In genomic region chr12:54631988-54632728, GRCh38 we compare ENCODE assay signal across 1 cellular context.
TF ChIP-seq lines count a peak whose summit lies in the region.

No MANE protein-coding gene starts in this region.

TF ChIP-seq in HepG2, 621 proteins besides CTCF, POLR2A, EP300 and RAD21:
- TF ChIP-seq, protein P1, sequence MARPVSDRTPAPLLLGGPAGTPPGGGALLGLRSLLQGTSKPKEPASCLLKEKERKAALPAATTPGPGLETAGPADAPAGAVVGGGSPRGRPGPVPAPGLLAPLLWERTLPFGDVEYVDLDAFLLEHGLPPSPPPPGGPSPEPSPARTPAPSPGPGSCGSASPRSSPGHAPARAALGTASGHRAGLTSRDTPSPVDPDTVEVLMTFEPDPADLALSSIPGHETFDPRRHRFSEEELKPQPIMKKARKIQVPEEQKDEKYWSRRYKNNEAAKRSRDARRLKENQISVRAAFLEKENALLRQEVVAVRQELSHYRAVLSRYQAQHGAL (CRISPR knock-in tag; IDR thresholded peaks at IDR 0.05; ENCODE audit: not compliant biosample characterization) = no peak
- no peak for TF ChIP-seq HOXA3 (CRISPR knock-in tag; IDR thresholded peaks at IDR 0.05)
- no peak for TF ChIP-seq IKZF5 (CRISPR knock-in tag; IDR thresholded peaks at IDR 0.05)
- TF ChIP-seq ZKSCAN5 (CRISPR knock-in tag; IDR thresholded peaks at IDR 0.05) = no peak
- no peak for TF ChIP-seq ZNF101 (CRISPR knock-in tag; IDR thresholded peaks at IDR 0.05; ENCODE audit: borderline replicate concordance, low read depth)
- TF ChIP-seq ZNF337 (CRISPR knock-in tag; IDR thresholded peaks at IDR 0.05; ENCODE audit: borderline replicate concordance, low read depth) = no peak
- no peak for TF ChIP-seq MEIS1 (CRISPR knock-in tag; IDR thresholded peaks at IDR 0.05; ENCODE audit: borderline replicate concordance)
- TF ChIP-seq TBX3 (IDR thresholded peaks at IDR 0.05; ENCODE audit: borderline replicate concordance) = no peak
- TF ChIP-seq ZNF567 (CRISPR knock-in tag; IDR thresholded peaks at IDR 0.05; ENCODE audit: borderline replicate concordance) = no peak
- TF ChIP-seq RARA (CRISPR knock-in tag; IDR thresholded peaks at IDR 0.05) = no peak
- TF ChIP-seq NFE2L2 (IDR thresholded peaks at IDR 0.05; ENCODE audit: low read length) = no peak
- TF ChIP-seq, protein P2, sequence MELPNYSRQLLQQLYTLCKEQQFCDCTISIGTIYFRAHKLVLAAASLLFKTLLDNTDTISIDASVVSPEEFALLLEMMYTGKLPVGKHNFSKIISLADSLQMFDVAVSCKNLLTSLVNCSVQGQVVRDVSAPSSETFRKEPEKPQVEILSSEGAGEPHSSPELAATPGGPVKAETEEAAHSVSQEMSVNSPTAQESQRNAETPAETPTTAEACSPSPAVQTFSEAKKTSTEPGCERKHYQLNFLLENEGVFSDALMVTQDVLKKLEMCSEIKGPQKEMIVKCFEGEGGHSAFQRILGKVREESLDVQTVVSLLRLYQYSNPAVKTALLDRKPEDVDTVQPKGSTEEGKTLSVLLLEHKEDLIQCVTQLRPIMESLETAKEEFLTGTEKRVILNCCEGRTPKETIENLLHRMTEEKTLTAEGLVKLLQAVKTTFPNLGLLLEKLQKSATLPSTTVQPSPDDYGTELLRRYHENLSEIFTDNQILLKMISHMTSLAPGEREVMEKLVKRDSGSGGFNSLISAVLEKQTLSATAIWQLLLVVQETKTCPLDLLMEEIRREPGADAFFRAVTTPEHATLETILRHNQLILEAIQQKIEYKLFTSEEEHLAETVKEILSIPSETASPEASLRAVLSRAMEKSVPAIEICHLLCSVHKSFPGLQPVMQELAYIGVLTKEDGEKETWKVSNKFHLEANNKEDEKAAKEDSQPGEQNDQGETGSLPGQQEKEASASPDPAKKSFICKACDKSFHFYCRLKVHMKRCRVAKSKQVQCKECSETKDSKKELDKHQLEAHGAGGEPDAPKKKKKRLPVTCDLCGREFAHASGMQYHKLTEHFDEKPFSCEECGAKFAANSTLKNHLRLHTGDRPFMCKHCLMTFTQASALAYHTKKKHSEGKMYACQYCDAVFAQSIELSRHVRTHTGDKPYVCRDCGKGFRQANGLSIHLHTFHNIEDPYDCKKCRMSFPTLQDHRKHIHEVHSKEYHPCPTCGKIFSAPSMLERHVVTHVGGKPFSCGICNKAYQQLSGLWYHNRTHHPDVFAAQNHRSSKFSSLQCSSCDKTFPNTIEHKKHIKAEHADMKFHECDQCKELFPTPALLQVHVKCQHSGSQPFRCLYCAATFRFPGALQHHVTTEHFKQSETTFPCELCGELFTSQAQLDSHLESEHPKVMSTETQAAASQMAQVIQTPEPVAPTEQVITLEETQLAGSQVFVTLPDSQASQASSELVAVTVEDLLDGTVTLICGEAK (IDR thresholded peaks at IDR 0.05) = no peak
- TF ChIP-seq, protein P2 (CRISPR knock-in tag; IDR thresholded peaks at IDR 0.05) = no peak
- TF ChIP-seq ZNF788 (CRISPR knock-in tag; IDR thresholded peaks at IDR 0.05; ENCODE audit: borderline replicate concordance) = no peak
- TF ChIP-seq PRDM15 (CRISPR knock-in tag; IDR thresholded peaks at IDR 0.05) = no peak
- no peak for TF ChIP-seq NKX3-1 (CRISPR knock-in tag; IDR thresholded peaks at IDR 0.05)
- no peak for TF ChIP-seq HNF4A (CRISPR knock-in tag; IDR thresholded peaks at IDR 0.05)
- no peak for TF ChIP-seq RFXAP (CRISPR knock-in tag; IDR thresholded peaks at IDR 0.05; ENCODE audit: borderline replicate concordance)
